In genomic region chr9:77149879-77150278, GRCh38 we compare ENCODE assay signal across 8 cellular contexts.
"Had no signal": no experiment of that assay in that cellular context is flagged by ENCODE, and none has a peak within 500 bp of the region (broad histone marks: within the 10 kb centered on the region; RNA-seq: fewer than 3 reads in every experiment).

No MANE protein-coding gene starts in this region.

- DNase-seq: GM23248, H7, HCEC 1CT, IMR-90, KG1 had no signal

- H3K27ac ChIP-seq: GM23248, HL-60 had no signal

- H2AFZ ChIP-seq: GM23248 had no signal

- ATAC-seq: K562 had no signal

- H3K4me3 ChIP-seq: GM23248, K562 had no signal

- FAIRE-seq: H1, K562 had no signal

- H3K9ac ChIP-seq: GM23248 had no signal
